Comparison of ENCODE assay signal across 18 cellular contexts in genomic region chr3:193630005-193630404, GRCh38. TPM values are rescaled to one million over a fixed set of nuclear protein-coding genes. Genes with fewer than 3 reads are reported as not detected.
DNase-seq lines count a peak whose midpoint lies in the region; ATAC-seq, FAIRE-seq and TF ChIP-seq lines count a peak whose summit lies in the region.
"Had no signal": no experiment of that assay in that cellular context is flagged by ENCODE, and none has a peak within 500 bp of the region (broad histone marks: within the 10 kb centered on the region; RNA-seq: fewer than 3 reads in every experiment).

No MANE protein-coding gene starts in this region.

- H4K5ac ChIP-seq in IMR-90 (ENCODE audit: low read depth, low read length), result no peak overlapping the region

- no peak overlapping the region for H3K4me2 ChIP-seq in A549
- H3K4me2 ChIP-seq in IMR-90 (ENCODE audit: low read depth, low read length), result peak overlapping the region; percentile 56
- peak overlapping the region; percentile 56 for H3K4me2 ChIP-seq in parathyroid adenoma (ENCODE audit: low read length)
- H3K4me2 ChIP-seq: BLaER1 treated with 17β-estradiol and CSF1 and Interleukin-3, amounts not matched to agents 10 nM and 100 nM had no signal

- H2BK20ac ChIP-seq in IMR-90 (ENCODE audit: low read depth, low read length), result no peak overlapping the region

- TF ChIP-seq RAD21 in A549 (conservative IDR thresholded peaks at IDR 0.05 in 1 of 2, IDR thresholded peaks at IDR 0.05 in 1 of 2) (no peak), IMR-90 (IDR thresholded peaks at IDR 0.05; ENCODE audit: low read length) (no peak)

- no peaks in the 10 kb centered on the region for H3K9me1 ChIP-seq in IMR-90 (ENCODE audit: insufficient read depth, low read length)

- H3K79me2 ChIP-seq in parathyroid adenoma, result no peaks in the 10 kb centered on the region

- FAIRE-seq in A549 (lab: Jason Lieb, UNC), result no peak
- FAIRE-seq in frontal cortex (lab: Jason Lieb, UNC), result no peak
- FAIRE-seq: GM12891, H1, K562 had no signal

- H3K9ac ChIP-seq in IMR-90 (ENCODE audit: low read depth, low read length) (no peak overlapping the region), parathyroid adenoma (no peak overlapping the region)
- H3K9ac ChIP-seq: BLaER1 treated with 17β-estradiol and CSF1 and Interleukin-3, amounts not matched to agents 10 nM and 100 nM had no signal

- no peaks in the 10 kb centered on the region for H3K9me3 ChIP-seq in A549
- no peaks in the 10 kb centered on the region for H3K9me3 ChIP-seq in IMR-90 (ENCODE audit: control insufficient read depth, insufficient read depth, low read length)
- H3K9me3 ChIP-seq in parathyroid adenoma (ENCODE audit: control insufficient read depth, low read length), result no peaks in the 10 kb centered on the region
- H3K9me3 ChIP-seq: BLaER1 treated with 17β-estradiol and CSF1 and Interleukin-3, amounts not matched to agents 10 nM and 100 nM; HAP-1 had no signal

- no peak overlapping the region for H3K14ac ChIP-seq in IMR-90 (replicated peaks; ENCODE audit: low read depth, low read length)

- no peak for TF ChIP-seq CTCF in A549 (IDR thresholded peaks at IDR 0.05)
- no peak for TF ChIP-seq CTCF in IMR-90 (conservative IDR thresholded peaks at IDR 0.05; ENCODE audit: low read depth, low read length)
- TF ChIP-seq CTCF in fibroblast of villous mesenchyme (IDR thresholded peaks at IDR 0.05; ENCODE audit: insufficient read depth, low read depth, low read length), result no peak
- no peak for TF ChIP-seq CTCF in parathyroid adenoma (IDR thresholded peaks at IDR 0.05)

- no peak overlapping the region for H3K4me3 ChIP-seq in A549
- H3K4me3 ChIP-seq in IMR-90 (ENCODE audit: insufficient read depth, low read depth, low read length), result no peak overlapping the region
- H3K4me3 ChIP-seq in fibroblast of villous mesenchyme (ENCODE audit: low read depth, low read length), result no peak overlapping the region
- H3K4me3 ChIP-seq in parathyroid adenoma (ENCODE audit: low read depth, low read length), result no peak overlapping the region
- H3K4me3 ChIP-seq: BLaER1 treated with 17β-estradiol and CSF1 and Interleukin-3, amounts not matched to agents 10 nM and 100 nM; HAP-1; K562 had no signal

- H3K27ac ChIP-seq in A549 (no peak overlapping the region), IMR-90 (ENCODE audit: insufficient read depth, low read length) (no peak overlapping the region), parathyroid adenoma (no peak overlapping the region)
- H3K27ac ChIP-seq: BLaER1 treated with 17β-estradiol and CSF1 and Interleukin-3, amounts not matched to agents 10 nM and 100 nM had no signal

- no peak overlapping the region for H3K23ac ChIP-seq in IMR-90 (ENCODE audit: low read depth, low read length)

- no TSS peak for BruUV-seq in IMR-90 (replicated peaks; lab: Mats Ljungman, UMichigan)

- H2BK15ac ChIP-seq in IMR-90 (ENCODE audit: low read depth, low read length), result no peak overlapping the region

- no peak overlapping the region for H4K8ac ChIP-seq in IMR-90 (ENCODE audit: low read depth in 2 of 2, low read length in 2 of 2)

- CTCF ChIA-PET in A549 (lab: Yijun Ruan, JAX) (no interaction called here), IMR-90 (lab: Yijun Ruan, JAX) (interaction anchor here (0.7 kb wide), 1 partner anchor 10 kb away, joined by 3 read pairs; no protein-coding TSS in a partner anchor)

- H3K18ac ChIP-seq in IMR-90 (ENCODE audit: low read depth, low read length), result no peak overlapping the region

- no peak overlapping the region for H3K4ac ChIP-seq in IMR-90 (ENCODE audit: low read depth, low read length)

- no peak overlapping the region for H3K56ac ChIP-seq in IMR-90 (ENCODE audit: extremely low read depth, insufficient read depth, low read length)

- H3K27me3 ChIP-seq in IMR-90 (ENCODE audit: control insufficient read depth, insufficient read depth, low read length), result no peaks in the 10 kb centered on the region
- no peaks in the 10 kb centered on the region for H3K27me3 ChIP-seq in parathyroid adenoma (ENCODE audit: control insufficient read depth, insufficient read depth, low read length)
- H3K27me3 ChIP-seq: BLaER1 treated with 17β-estradiol and CSF1 and Interleukin-3, amounts not matched to agents 10 nM and 100 nM had no signal

- 90% methylated on average over 3 of the region's 3 CpGs for WGBS in A549 (ENCODE audit: missing lambda C conversion rate)
- no CpG with 5 or more reads among the region's 3 CpGs for WGBS in IMR-90 (ENCODE audit: extremely low coverage in 2 of 2, insufficient read length in 1 of 2), 2 experiments

- H2AK9ac ChIP-seq in IMR-90 (replicated peaks; ENCODE audit: low read depth, low read length, poor library complexity), result no peak overlapping the region

- H2BK120ac ChIP-seq in IMR-90 (ENCODE audit: low read depth, low read length), result no peak overlapping the region

- H4K91ac ChIP-seq in IMR-90 (ENCODE audit: insufficient read depth, low read depth, low read length), result no peak overlapping the region

- DNase-seq in A549 (ENCODE audit: low read depth in 1 of 2, low spot score in 1 of 2) (no peak), IMR-90 (peak; percentile 48), fibroblast of villous mesenchyme (ENCODE audit: low read depth) (peak; percentile 35), frontal cortex (ENCODE audit: low spot score in 2 of 2) (no peak)
- DNase-seq: 8988T; Calu3; CD8-positive, alpha-beta T cell; DMS53; DND-41; EL had no signal

- no peaks in the 10 kb centered on the region for H4K20me1 ChIP-seq in IMR-90 (ENCODE audit: insufficient read depth, low read length)

- H2AFZ ChIP-seq in IMR-90 (replicated peaks; ENCODE audit: low read length, poor library complexity), result no peak overlapping the region
- no peak overlapping the region for H2AFZ ChIP-seq in parathyroid adenoma

- intact Hi-C loops in IMR-90 (cut with micrococcal nuclease), result no loop called here

- H3K79me1 ChIP-seq in IMR-90 (ENCODE audit: low read depth in 1 of 2, low read length in 2 of 2), result no peaks in the 10 kb centered on the region; a peak in 2 of 4 replicates

- no peak overlapping the region for H2AK5ac ChIP-seq in IMR-90 (ENCODE audit: low read depth, low read length)

- in situ Hi-C loops in IMR-90 (cut with MboI; ENCODE audit: low sequenced_read_pairs), result no loop called here

- H2BK5ac ChIP-seq in IMR-90 (ENCODE audit: low read depth, low read length, poor library complexity, severe bottlenecking), result no peak overlapping the region

- no peak for ATAC-seq in A549
- peak; percentile 79 for ATAC-seq in IMR-90 (ENCODE audit: low read depth)
- no peak for ATAC-seq in GM18867 (IDR thresholded peaks at IDR 0.05; ENCODE audit: unreplicated experiment)
- no peak for ATAC-seq in HG02970 (IDR thresholded peaks at IDR 0.05; ENCODE audit: low FRiP score, unreplicated experiment)
- ATAC-seq: CD8-positive, alpha-beta T cell; K562 had no signal

- no peak for TF ChIP-seq EP300 in A549 (IDR thresholded peaks at IDR 0.05)

- dilution Hi-C loops in IMR-90 (cut with HindIII; ENCODE audit: low sequenced_read_pairs, unreplicated experiment), result no loop called here

- no peak for TF ChIP-seq POLR2A in A549 (IDR thresholded peaks at IDR 0.05; ENCODE audit: low read length)
- TF ChIP-seq POLR2A in IMR-90 (IDR thresholded peaks at IDR 0.05; ENCODE audit: low read depth, low read length), result no peak

- H3K4me1 ChIP-seq in A549 (no peaks in the 10 kb centered on the region), IMR-90 (ENCODE audit: control insufficient read depth, insufficient read depth, low read length) (no peaks in the 10 kb centered on the region), parathyroid adenoma (peaks cover 5% of the 10 kb centered on the region)
- H3K4me1 ChIP-seq: BLaER1 treated with 17β-estradiol and CSF1 and Interleukin-3, amounts not matched to agents 10 nM and 100 nM had no signal

- POLR2A ChIA-PET in A549 (lab: Yijun Ruan, JAX), result no interaction called here
- POLR2A ChIA-PET in IMR-90 (lab: Charles Lee; ENCODE audit: unreplicated experiment), result no interaction called here

- H3K36me3 ChIP-seq in IMR-90 (ENCODE audit: control insufficient read depth, insufficient read depth, low read length) (peaks cover 3% of the 10 kb centered on the region; the same call in 1 of the 2 replicates), parathyroid adenoma (ENCODE audit: control insufficient read depth, insufficient read depth, low read length) (no peaks in the 10 kb centered on the region)

TF ChIP-seq in A549, 52 proteins besides CTCF, POLR2A, EP300 and RAD21:
- peak; percentile 25 for TF ChIP-seq MAFK (IDR thresholded peaks at IDR 0.05; ENCODE audit: partially characterized antibody)
- TF ChIP-seq JUN (IDR thresholded peaks at IDR 0.05), result no peak

TF ChIP-seq in IMR-90, 13 proteins besides CTCF, POLR2A, EP300 and RAD21:
- TF ChIP-seq SMC3 (IDR thresholded peaks at IDR 0.05; ENCODE audit: low read depth, low read length) (no peak), FOS (IDR thresholded peaks at IDR 0.05; ENCODE audit: low read depth, low read length) (no peak), CEBPB (IDR thresholded peaks at IDR 0.05; ENCODE audit: low read depth, low read length) (no peak), MAFK (IDR thresholded peaks at IDR 0.05; ENCODE audit: low read depth, low read length) (0 out of 2 replicates have a peak, but pooled peaks have one; percentile 40)

RNA-seq across cellular contexts. Expression of gene OPA1, which starts 37.0 kb away (rescaled TPM):
- polyA plus RNA-seq in A549 (2011; rRNA removed) (50.4 and 54.4 TPM in 2 replicates), A549 (2017; fragmentation: RNase III; extraction: RNeasy Plus Mini Kit Qiagen cat#74134 plus additional on column Dnase treatment) (29.6 to 36.4 TPM (median 31.7 TPM) in 3 replicates), IMR-90 (2012; rRNA removed) (15.0 and 17.8 TPM in 2 replicates)
- polyA plus RNA-seq in A549 (2012; cell fraction: cytosol; rRNA removed), result 8.4 and 9.1 TPM in 2 replicates
- 5.4 and 7.9 TPM in 2 replicates for polyA plus RNA-seq in A549 (2012; cell fraction: nucleus; rRNA removed)
- 46.2 and 54.7 TPM in 2 replicates for polyA minus RNA-seq in A549 (2011; rRNA and poly(A)+ RNA removed)
- total RNA-seq in IMR-90 (2012; rRNA removed) (73.7 and 95.5 TPM in 2 replicates), fibroblast of villous mesenchyme (81.2 and 91.5 TPM in 2 replicates), frontal cortex (136 TPM)
- 1.9 and 7.1 TPM in 2 replicates for polyA plus RNA-seq in IMR-90 (2012; cell fraction: cytosol; rRNA removed)
- polyA plus RNA-seq in IMR-90 (2012; cell fraction: nucleus; rRNA removed; ENCODE audit: low replicate concordance), result 3.5 and 13.6 TPM in 2 replicates

Comparison
In these comparisons a context has a peak if more than half of its experiments do, and no peak if none do; other contexts are left out.
1. DNase-seq: peak in IMR-90 (single experiment) and fibroblast of villous mesenchyme (single experiment); none in A549 (0 of 2) and frontal cortex (0 of 2).